In genomic region chr4:70920592-70920991, GRCh38 we compare ENCODE assay signal across 20 cellular contexts.
"Had no signal": no experiment of that assay in that cellular context is flagged by ENCODE, and none has a peak within 500 bp of the region (broad histone marks: within the 10 kb centered on the region; RNA-seq: fewer than 3 reads in every experiment).

No MANE protein-coding gene starts in this region.

- H2AFZ ChIP-seq: PC-9 had no signal

- H3K27ac ChIP-seq: HL-60, PC-9, Peyer's patch, SJCRH30 had no signal

- H3K4me3 ChIP-seq: MG63, PC-9, Peyer's patch, SJCRH30 had no signal

- H3K9me3 Mint-ChIP-seq: IgD-negative memory B cell had no signal

- ATAC-seq: Right ventricle myocardium inferior had no signal

- H3K4me2 ChIP-seq: PC-9 had no signal

- H3K27me3 Mint-ChIP-seq: IgD-negative memory B cell had no signal

- H3K36me3 ChIP-seq: Peyer's patch, SJCRH30 had no signal

- H3K4me1 ChIP-seq: Peyer's patch had no signal

- H3K27me3 ChIP-seq: MG63, Peyer's patch, SJCRH30 had no signal

- H3K27ac Mint-ChIP-seq: IgD-negative memory B cell had no signal

- DNase-seq: KBM-7, MG63, NCI-H1092, NCI-H1105 treated with DMSO at 0.1 percent for 48 hours, NCI-H1417 treated with DMSO at 0.1 percent for 48 hours, NCI-H146, NCI-H1694 treated with DMSO at 0.1 percent for 48 hours, NCI-H1930, NCI-H2081, NCI-H2107, NCI-H2227 treated with DMSO at 0.1 percent for 48 hours, NCI-H524, NCI-H774, PC-9, Peyer's patch, SHP77 treated with DMSO at 0.1 percent for 48 hours, SJCRH30 had no signal

- H3K9me3 ChIP-seq: MG63, Peyer's patch had no signal

- H3K36me3 Mint-ChIP-seq: IgD-negative memory B cell had no signal
